ENCODE assay signal across 20 cellular contexts in the genomic region with DNA sequence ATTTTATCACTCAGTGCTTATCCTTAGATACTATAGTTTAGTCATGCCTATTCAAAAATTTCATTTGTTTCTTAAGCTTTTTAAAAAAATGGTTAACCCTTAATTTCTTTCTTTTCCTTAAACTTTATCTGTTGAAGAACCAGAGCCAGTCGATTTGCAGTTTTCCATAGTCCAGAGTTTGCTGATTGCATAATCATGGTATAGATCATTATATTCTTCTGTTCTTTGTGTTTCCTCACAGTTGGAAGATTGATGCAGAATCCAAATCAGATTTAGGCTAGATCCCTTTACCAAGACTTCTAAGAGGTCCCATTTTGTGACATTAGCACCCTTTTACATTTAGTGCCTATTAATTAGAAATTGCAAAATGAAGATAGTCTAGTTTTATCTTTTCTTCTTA. TPM values are rescaled to one million over a fixed set of nuclear protein-coding genes. Genes with fewer than 3 reads are reported as not detected.
DNase-seq lines count a peak whose midpoint lies in the region; ATAC-seq, FAIRE-seq and TF ChIP-seq lines count a peak whose summit lies in the region.
"Had no signal": no experiment of that assay in that cellular context is flagged by ENCODE, and none has a peak within 500 bp of the region (broad histone marks: within the 10 kb centered on the region; RNA-seq: fewer than 3 reads in every experiment).

No MANE protein-coding gene starts in this region.

- no peak overlapping the region for H3K4me2 ChIP-seq in neuronal stem cell (ENCODE audit: insufficient read depth, low read length, poor library complexity, severe bottlenecking)
- H3K4me2 ChIP-seq: BLaER1 had no signal

- H3K4me1 Mint-ChIP-seq in activated T-cell treated with anti-CD3 and anti-CD28 coated beads, Interleukin-2, amount 50 U/mL, for 4 hours (ENCODE audit: low read depth), result peaks cover 10% of the 10 kb centered on the region

- no peak overlapping the region for H2BK12ac ChIP-seq in neuronal stem cell (ENCODE audit: low read length)

- in situ Hi-C loops in gastrocnemius medialis (cut with MboI; ENCODE audit: low sequenced_read_pairs in 4 of 4), result loop anchor here in 1 of 4 donors (25.0 kb wide), 1 partner anchor 275 kb away; the partner anchor contains the start of gene FSD1L

- no peaks in the 10 kb centered on the region for H3K9me3 ChIP-seq in left ventricle myocardium inferior (replicated peaks)
- H3K9me3 ChIP-seq in right cardiac atrium (ENCODE audit: control insufficient read depth, low read length), result no peaks in the 10 kb centered on the region
- no peaks in the 10 kb centered on the region for H3K9me3 ChIP-seq in gastrocnemius medialis
- H3K9me3 ChIP-seq in neuronal stem cell (replicated peaks in 1 of 2; ENCODE audit: control insufficient read depth in 2 of 2, insufficient read depth in 1 of 2, low read depth in 1 of 2, low read length in 2 of 2), result peaks cover 9 to 15% of the 10 kb centered on the region in 2 donors
- H3K9me3 ChIP-seq: HAP-1 had no signal

- no peak overlapping the region for H3K4me3 ChIP-seq in left ventricle myocardium inferior
- H3K4me3 ChIP-seq in right cardiac atrium (ENCODE audit: low read length), result no peak overlapping the region
- H3K4me3 ChIP-seq in gastrocnemius medialis, result no peak overlapping the region
- no peak overlapping the region for H3K4me3 ChIP-seq in neuronal stem cell (ENCODE audit: low read length in 2 of 2)
- H3K4me3 ChIP-seq: BLaER1, GM12878, GM23248, HAP-1 had no signal

- peaks cover 4% of the 10 kb centered on the region for H3K36me3 Mint-ChIP-seq in activated T-cell treated with anti-CD3 and anti-CD28 coated beads, Interleukin-2, amount 50 U/mL, for 4 hours (ENCODE audit: insufficient read depth)
- H3K36me3 Mint-ChIP-seq: IgD-negative memory B cell had no signal

- DNase-seq in left ventricle myocardium inferior, result no peak
- DNase-seq in right cardiac atrium, result no peak
- no peak for DNase-seq in gastrocnemius medialis
- no peak for DNase-seq in neuronal stem cell (ENCODE audit: low spot score)
- no peak for DNase-seq in activated T-cell treated with anti-CD3 and anti-CD28 coated beads, Interleukin-2, amount 50 U/mL, for 4 hours
- DNase-seq: 8988T; CD4-positive, alpha-beta memory T cell; DMS79 treated with DMSO at 0.1 percent for 48 hours; GM23248 had no signal

- H3K9me3 Mint-ChIP-seq in activated T-cell treated with anti-CD3 and anti-CD28 coated beads, Interleukin-2, amount 50 U/mL, for 4 hours, result no peaks in the 10 kb centered on the region
- H3K9me3 Mint-ChIP-seq: CD4-positive, alpha-beta memory T cell; IgD-negative memory B cell had no signal

- H3K36me3 ChIP-seq in left ventricle myocardium inferior (peaks cover 7% of the 10 kb centered on the region), gastrocnemius medialis (no peaks in the 10 kb centered on the region), neuronal stem cell (replicated peaks in 1 of 2; ENCODE audit: control insufficient read depth in 2 of 2, insufficient read depth in 2 of 2, low read length in 2 of 2) (peaks cover 9 to 58% of the 10 kb centered on the region in 2 donors)

- H2AK5ac ChIP-seq in neuronal stem cell (ENCODE audit: low read depth, low read length), result no peak overlapping the region

- 62% methylated on average over 1 of the region's 1 CpG for WGBS in right cardiac atrium
- no CpG with 5 or more reads among the region's 1 CpG for WGBS in neuronal stem cell (ENCODE audit: extremely low coverage in 2 of 2, insufficient read length in 2 of 2, insufficient replicate concordance in 1 of 2), 2 donors

- peak overlapping the region; percentile 82 for H3K27ac ChIP-seq in left ventricle myocardium inferior (replicated peaks)
- no peak overlapping the region for H3K27ac ChIP-seq in right cardiac atrium (ENCODE audit: low read length)
- peak overlapping the region; percentile 79 to 84 (median 82) for H3K27ac ChIP-seq in gastrocnemius medialis
- no peak overlapping the region for H3K27ac ChIP-seq in neuronal stem cell (replicated peaks; ENCODE audit: low read length)
- H3K27ac ChIP-seq: BLaER1, GM23248, HL-60 had no signal

- no peak overlapping the region for H3K14ac ChIP-seq in neuronal stem cell (ENCODE audit: low read length)

- H4K8ac ChIP-seq in neuronal stem cell (ENCODE audit: low read depth, low read length), result no peak overlapping the region

- no peak for TF ChIP-seq CTCF in left ventricle myocardium inferior (IDR thresholded peaks at IDR 0.05; ENCODE audit: borderline replicate concordance)
- TF ChIP-seq CTCF in gastrocnemius medialis (IDR thresholded peaks at IDR 0.05 in 4 of 5, conservative IDR thresholded peaks at IDR 0.05 in 1 of 5), result no peak

- no peaks in the 10 kb centered on the region for H3K27me3 ChIP-seq in left ventricle myocardium inferior (ENCODE audit: low read depth)
- H3K27me3 ChIP-seq in right cardiac atrium (ENCODE audit: control insufficient read depth, insufficient read depth), result no peaks in the 10 kb centered on the region
- H3K27me3 ChIP-seq in gastrocnemius medialis, result no peaks in the 10 kb centered on the region
- H3K27me3 ChIP-seq in neuronal stem cell (ENCODE audit: control insufficient read depth in 3 of 3, insufficient read depth in 3 of 3, low read depth in 1 of 3, low read length in 3 of 3), result no peaks in the 10 kb centered on the region
- H3K27me3 ChIP-seq: BLaER1 had no signal

- no peak overlapping the region for H3K18ac ChIP-seq in neuronal stem cell (ENCODE audit: low read length)

- H2BK120ac ChIP-seq in neuronal stem cell (ENCODE audit: low read depth, low read length), result no peak overlapping the region

- no peak overlapping the region for H4K91ac ChIP-seq in neuronal stem cell (ENCODE audit: low read depth, low read length, poor library complexity)

- no peak overlapping the region for H3K4me3 Mint-ChIP-seq in activated T-cell treated with anti-CD3 and anti-CD28 coated beads, Interleukin-2, amount 50 U/mL, for 4 hours
- H3K4me3 Mint-ChIP-seq: CD14-positive monocyte; CD4-positive, alpha-beta memory T cell; IgD-negative memory B cell had no signal

- no peak overlapping the region for H3K4ac ChIP-seq in neuronal stem cell (ENCODE audit: low read length)

- no peak overlapping the region for H2AFZ ChIP-seq in neuronal stem cell (ENCODE audit: low read length)
- H2AFZ ChIP-seq: GM23248 had no signal

- no peak overlapping the region for H2BK5ac ChIP-seq in neuronal stem cell (ENCODE audit: low read length)

- H3K23ac ChIP-seq in neuronal stem cell (ENCODE audit: low read depth, low read length, poor library complexity), result no peak overlapping the region

- no peak overlapping the region for H2BK15ac ChIP-seq in neuronal stem cell (ENCODE audit: low read length)

- H3K27me3 Mint-ChIP-seq in activated T-cell treated with anti-CD3 and anti-CD28 coated beads, Interleukin-2, amount 50 U/mL, for 4 hours (ENCODE audit: low read depth), result no peaks in the 10 kb centered on the region
- H3K27me3 Mint-ChIP-seq: CD4-positive, alpha-beta memory T cell; IgD-negative memory B cell had no signal

- no peak overlapping the region for H3K9ac ChIP-seq in neuronal stem cell (ENCODE audit: low read depth, low read length, poor library complexity)
- H3K9ac ChIP-seq: BLaER1, GM23248 had no signal

- intact Hi-C loops in left ventricle myocardium inferior (cut with micrococcal nuclease), result loop anchor here (10.0 kb wide), 1 partner anchor 107 kb away; no protein-coding TSS in a partner anchor
- intact Hi-C loops in right cardiac atrium (cut with DNase I), result loop anchor here in 2 of 4 donors (10.0 kb wide), 2 partner anchors 57 to 67 kb away; no protein-coding TSS in a partner anchor
- intact Hi-C loops in gastrocnemius medialis (cut with DNase I; ENCODE audit: low total_unique reads), result loop anchor here (2.0 to 5.0 kb wide), 2 partner anchors 101 to 1060 kb away; no protein-coding TSS in a partner anchor

- FAIRE-seq in islet of Langerhans (lab: Jason Lieb, UNC), result peak; percentile 55
- FAIRE-seq: GM12878 had no signal

- H3K4me1 ChIP-seq in left ventricle myocardium inferior, result peaks cover 41% of the 10 kb centered on the region
- peaks cover 3% of the 10 kb centered on the region for H3K4me1 ChIP-seq in right cardiac atrium (ENCODE audit: control insufficient read depth, insufficient read depth, low read length)
- H3K4me1 ChIP-seq in gastrocnemius medialis, result peaks cover 46 to 59% of the 10 kb centered on the region in 2 donors
- H3K4me1 ChIP-seq in neuronal stem cell (ENCODE audit: control insufficient read depth in 2 of 2, insufficient read depth in 1 of 2, low read depth in 1 of 2, low read length in 2 of 2), result peaks cover 0 to 2% of the 10 kb centered on the region in 2 donors

- no peak for TF ChIP-seq POLR2A in gastrocnemius medialis (IDR thresholded peaks at IDR 0.05)

- peaks cover 3% of the 10 kb centered on the region for H3K79me1 ChIP-seq in neuronal stem cell (ENCODE audit: low read depth, low read length)

- no peak for ATAC-seq in right cardiac atrium
- no peak for ATAC-seq in gastrocnemius medialis
- ATAC-seq in GM21423 (IDR thresholded peaks at IDR 0.05; ENCODE audit: unreplicated experiment), result no peak
- no peak for ATAC-seq in activated T-cell treated with anti-CD3 and anti-CD28 coated beads, Interleukin-2, amount 50 U/mL, for 4 hours
- ATAC-seq: GM12878 had no signal

RNA-seq across cellular contexts. Expression of gene TMEM38B, which starts 18.0 kb away (rescaled TPM):
- total RNA-seq in left ventricle myocardium inferior, result 63.2 TPM
- 10 to 100 TPM; 54.6 to 88.9 (median 68.8) TPM for total RNA-seq in right cardiac atrium
- 32.4 TPM for polyA plus RNA-seq in right cardiac atrium
- 10 to 100 TPM; 81.4 to 97.6 (median 89.8) TPM for total RNA-seq in gastrocnemius medialis
- 21.1 TPM for polyA plus RNA-seq in neuronal stem cell (2013, experiment 1 of 2)
- polyA plus RNA-seq in neuronal stem cell (2013, experiment 2 of 2), result 23.3 TPM
- total RNA-seq in activated T-cell treated with anti-CD3 and anti-CD28 coated beads, Interleukin-2, amount 50 U/mL, for 4 hours, result 10 to 100 TPM; 22.2 to 25.7 (median 22.7) TPM

RNA-seq across cellular contexts. Expression of gene TAL2, which starts 50.0 kb away (rescaled TPM):
- total RNA-seq in left ventricle myocardium inferior, result not detected
- total RNA-seq in right cardiac atrium, result not detected
- polyA plus RNA-seq in right cardiac atrium, result 0.16 TPM
- total RNA-seq in gastrocnemius medialis, result not detected
- polyA plus RNA-seq in neuronal stem cell (2013, experiment 1 of 2), result 3.0 TPM
- 2.9 TPM for polyA plus RNA-seq in neuronal stem cell (2013, experiment 2 of 2)
- total RNA-seq in activated T-cell treated with anti-CD3 and anti-CD28 coated beads, Interleukin-2, amount 50 U/mL, for 4 hours, result under 1 TPM in 2 of 3 donors, not detected in 1; 0.38 to 0.54 TPM
- total RNA-seq: A673; CD4-positive, alpha-beta memory T cell; GM23248; HT1080 had no signal
- polyA plus RNA-seq: AG04450; CD14-positive monocyte; CD4-positive, alpha-beta memory T cell; GM23248 had no signal

Comparison
In these comparisons a context has a peak if more than half of its experiments do, and no peak if none do; other contexts are left out.
1. H3K27ac ChIP-seq: peak in left ventricle myocardium inferior (single experiment) and gastrocnemius medialis (4 of 4); none in right cardiac atrium (single experiment) and neuronal stem cell (single experiment).